9 cellular contexts compared by ENCODE assay signal in genomic region chr7:7257899-7258692, GRCh38.
DNase-seq lines count a peak whose midpoint lies in the region; ATAC-seq, FAIRE-seq and TF ChIP-seq lines count a peak whose summit lies in the region.
"Had no signal": no experiment of that assay in that cellular context is flagged by ENCODE, and none has a peak within 500 bp of the region (broad histone marks: within the 10 kb centered on the region; RNA-seq: fewer than 3 reads in every experiment).

No MANE protein-coding gene starts in this region.

- no TSS peak for BruUV-seq in HepG2 (replicated peaks; lab: Mats Ljungman, UMichigan)

- TF ChIP-seq EP300 in HepG2 (IDR thresholded peaks at IDR 0.05; ENCODE audit: low read depth in 2 of 2, low read length in 2 of 2) (no peak), HepG2 (CRISPR knock-in tag; IDR thresholded peaks at IDR 0.05; ENCODE audit: borderline replicate concordance) (no peak)

- H3K9me3 ChIP-seq in HepG2 (ENCODE audit: low read length): no peaks in the 10 kb centered on the region
- H3K9me3 ChIP-seq in body of pancreas: no peaks in the 10 kb centered on the region

- H3K27me3 ChIP-seq in HepG2 (ENCODE audit: control insufficient read depth in 1 of 2, insufficient read depth in 2 of 2, low read length in 2 of 2) (no peaks in the 10 kb centered on the region), body of pancreas (no peaks in the 10 kb centered on the region)

- no peak overlapping the region for H3K9ac ChIP-seq in HepG2 (ENCODE audit: insufficient read depth, low read depth, low read length)

- in situ Hi-C loops in HepG2 (cut with HindIII; ENCODE audit: extremely low pct_ligation_motif_present, low pct_unique_long_range_greater_than_20kb): no loop called here

- peak; percentile 1 for TF ChIP-seq POLR2A in NB4 (IDR thresholded peaks at IDR 0.05; ENCODE audit: extremely low read depth, insufficient read length)
- TF ChIP-seq POLR2A in HepG2 (IDR thresholded peaks at IDR 0.05; ENCODE audit: insufficient read depth in 1 of 2, low read depth in 2 of 2, low read length in 2 of 2): no peak
- TF ChIP-seq POLR2A in body of pancreas (IDR thresholded peaks at IDR 0.05): no peak

- POLR2A ChIA-PET in HepG2 (lab: Yijun Ruan, JAX): no interaction called here

- H3K4me2 ChIP-seq in HepG2 (ENCODE audit: low read depth, low read length): no peak overlapping the region

- no peak overlapping the region for H2AFZ ChIP-seq in HepG2 (ENCODE audit: low read length)

- ATAC-seq in HG02610 (IDR thresholded peaks at IDR 0.05; ENCODE audit: unreplicated experiment) (peak; percentile 91), HepG2 (no peak), body of pancreas (no peak)

- DNase-seq in DMS79 treated with DMSO at 0.1 percent for 48 hours (lab: John Stamatoyannopoulos, UW) (peak; percentile 42), DMS79 (lab: John Stamatoyannopoulos, UW) (no peak), NB4 (ENCODE audit: low read depth) (peak; percentile 82), HepG2 (ENCODE audit: low spot score) (no peak), midbrain (lab: John Stamatoyannopoulos, UW) (no peak), body of pancreas (no peak), NCI-H1105 (lab: John Stamatoyannopoulos, UW) (no peak)

- no peak for FAIRE-seq in HepG2 (lab: Jason Lieb, UNC)

- WGBS in HepG2 (ENCODE audit: low lambda C conversion rate): 94% methylated on average over 7 of the region's 7 CpGs
- 67 to 80% methylated on average over 7 of the region's 7 CpGs for WGBS in body of pancreas, 2 donors

- CTCF ChIA-PET in HepG2 (lab: Yijun Ruan, JAX; ENCODE audit: low intra/inter-chr PET ratio, low total read pairs): no interaction called here

- no peak for TF ChIP-seq CTCF in NB4 (IDR thresholded peaks at IDR 0.05; ENCODE audit: low read depth, low read length)
- no peak for TF ChIP-seq CTCF in HepG2 (CRISPR knock-in tag; IDR thresholded peaks at IDR 0.05)
- no peak for TF ChIP-seq CTCF in body of pancreas (IDR thresholded peaks at IDR 0.05)

- H3K79me2 ChIP-seq in HepG2 (ENCODE audit: insufficient read depth, low read length): no peaks in the 10 kb centered on the region

- TF ChIP-seq RAD21 in HepG2 (CRISPR knock-in tag; IDR thresholded peaks at IDR 0.05): no peak

- H3K27ac ChIP-seq in HepG2 (ENCODE audit: extremely low read length, insufficient read depth, low read length) (no peak overlapping the region), body of pancreas (peak overlapping the region in 1 of 4 donors; percentile 52)
- H3K27ac ChIP-seq: 22Rv1 had no signal

- peaks cover 20% of the 10 kb centered on the region for H3K4me1 ChIP-seq in HepG2 (ENCODE audit: insufficient read depth, low read length)
- H3K4me1 ChIP-seq in body of pancreas: no peaks in the 10 kb centered on the region

- 0 out of 2 replicates have a peak, but pooled peaks cover 2% of the 10 kb centered on the region for H4K20me1 ChIP-seq in HepG2 (ENCODE audit: insufficient read depth, low read length)

- no peaks in the 10 kb centered on the region; a peak in 1 of 5 replicates for H3K36me3 ChIP-seq in HepG2 (replicated peaks in 1 of 2; ENCODE audit: control insufficient read depth in 1 of 2, insufficient read depth in 2 of 2, low read length in 2 of 2)
- no peaks in the 10 kb centered on the region for H3K36me3 ChIP-seq in body of pancreas (replicated peaks in 1 of 2; ENCODE audit: insufficient read depth in 1 of 2, low read depth in 2 of 2)

- intact Hi-C loops in HepG2 (cut with micrococcal nuclease; ENCODE audit: unreplicated experiment): no loop called here
- intact Hi-C loops in body of pancreas (cut with DNase I): no loop called here

- peak overlapping the region; percentile 86 for H3K4me3 ChIP-seq in NB4 (ENCODE audit: low read depth, low read length)
- H3K4me3 ChIP-seq in HepG2 (replicated peaks in 1 of 3; ENCODE audit: insufficient read depth in 1 of 3, low read depth in 2 of 3, low read length in 3 of 3): no peak overlapping the region
- H3K4me3 ChIP-seq in body of pancreas: no peak overlapping the region

TF ChIP-seq in HepG2, 621 proteins besides CTCF, POLR2A, EP300 and RAD21:
- TF ChIP-seq ZNF317 (CRISPR knock-in tag; IDR thresholded peaks at IDR 0.05) (no peak), POLR2G (IDR thresholded peaks at IDR 0.05; ENCODE audit: low read depth, low read length) (0 out of 2 replicates have a peak, but pooled peaks have one; percentile 28), RBM39 (IDR thresholded peaks at IDR 0.05; ENCODE audit: low read depth, low read length, poor library complexity, severe bottlenecking) (no peak), RXRA (CRISPR knock-in tag; IDR thresholded peaks at IDR 0.05) (no peak), ZNF563 (CRISPR knock-in tag; IDR thresholded peaks at IDR 0.05) (no peak), ATF1 (CRISPR knock-in tag; IDR thresholded peaks at IDR 0.05) (no peak), GLMP (CRISPR knock-in tag; IDR thresholded peaks at IDR 0.05; ENCODE audit: borderline replicate concordance) (no peak), CREB3 (CRISPR knock-in tag; IDR thresholded peaks at IDR 0.05) (no peak), RBM22 (optimal IDR thresholded peaks at IDR 0.05; ENCODE audit: low read length) (peak; percentile 88), ZNF530 (CRISPR knock-in tag; IDR thresholded peaks at IDR 0.05; ENCODE audit: low read depth) (no peak)

Comparison
In these comparisons a context has a peak if more than half of its experiments do, and no peak if none do; other contexts are left out.
1. DNase-seq: peak in DMS79 treated with DMSO at 0.1 percent for 48 hours (single experiment) and NB4 (single experiment); none in DMS79 (single experiment), HepG2 (single experiment), midbrain (single experiment), body of pancreas (0 of 4) and NCI-H1105 (single experiment).